8 cellular contexts compared by ENCODE assay signal in the genomic region with DNA sequence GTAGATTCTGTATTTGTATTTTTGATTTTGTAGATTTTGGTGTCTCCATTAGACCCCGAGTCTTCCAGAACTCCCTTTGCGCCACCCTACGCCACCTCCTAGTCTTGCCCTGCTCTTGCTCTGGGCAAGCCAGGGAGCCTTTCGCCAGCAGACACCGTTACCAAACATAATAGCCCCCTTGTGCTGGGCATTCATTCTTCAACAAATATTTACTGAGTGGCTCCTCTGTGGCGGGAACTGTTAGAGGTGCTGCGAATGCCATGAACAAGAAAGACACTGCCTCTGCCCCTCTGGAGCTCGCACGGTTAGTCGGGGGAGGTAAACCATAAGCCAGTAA. TPM values are rescaled to one million over a fixed set of nuclear protein-coding genes. Genes with fewer than 3 reads are reported as not detected.
DNase-seq lines count a peak whose midpoint lies in the region; ATAC-seq and TF ChIP-seq lines count a peak whose summit lies in the region.

No MANE protein-coding gene starts in this region.

- H3K4me3 Mint-ChIP-seq in naive thymus-derived CD4-positive, alpha-beta T cell: peak overlapping the region; percentile 86 to 92 (median 89)

- DNase-seq in NCI-H526 (lab: John Stamatoyannopoulos, UW) (peak; percentile 71 to 75), colonic mucosa (peak; percentile 44), iPS-NIHi7 (ENCODE audit: extremely low spot score) (no peak), KBM-7 (no peak), GM19238 (ENCODE audit: insufficient read length, low spot score) (no peak)
- peak in 1 of 9 donors; percentile 4 for DNase-seq in naive thymus-derived CD4-positive, alpha-beta T cell

- in situ Hi-C loops in KBM-7 (cut with MboI; ENCODE audit: low pct_unique_long_range_greater_than_20kb, low sequenced_read_pairs): no loop called here

- H3K4me1 Mint-ChIP-seq in naive thymus-derived CD4-positive, alpha-beta T cell: peaks cover 8 to 21% (median 16%) of the 10 kb centered on the region in 7 donors

- ATAC-seq in GM19351 (IDR thresholded peaks at IDR 0.05; ENCODE audit: unreplicated experiment): peak; percentile 1
- ATAC-seq in naive thymus-derived CD4-positive, alpha-beta T cell: no peak
- no peak for ATAC-seq in HG03378 (IDR thresholded peaks at IDR 0.05; ENCODE audit: unreplicated experiment)

- H3K4me1 ChIP-seq in colonic mucosa: no peaks in the 10 kb centered on the region
- peaks cover 0 to 3% of the 10 kb centered on the region in 2 donors for H3K4me1 ChIP-seq in naive thymus-derived CD4-positive, alpha-beta T cell (ENCODE audit: control insufficient read depth in 2 of 2, insufficient read depth in 2 of 2, low read length in 2 of 2)

- H3K27me3 Mint-ChIP-seq in naive thymus-derived CD4-positive, alpha-beta T cell: peaks cover 0 to 39% (median 6%) of the 10 kb centered on the region in 5 donors

- peak overlapping the region; percentile 37 to 41 for H3K9ac ChIP-seq in colonic mucosa (ENCODE audit: low read depth in 2 of 2, low read length in 2 of 2)

- H3K27ac Mint-ChIP-seq in naive thymus-derived CD4-positive, alpha-beta T cell: peak overlapping the region in 5 of 9 donors; percentile 25 to 82 (median 71)

- POLR2A ChIA-PET in naive thymus-derived CD4-positive, alpha-beta T cell (lab: Charles Lee): no interaction called here

- H3K4me3 ChIP-seq in colonic mucosa: peak overlapping the region; percentile 94
- H3K4me3 ChIP-seq in naive thymus-derived CD4-positive, alpha-beta T cell (ENCODE audit: low read length): peak overlapping the region; percentile 67

- no peaks in the 10 kb centered on the region for H3K9me3 Mint-ChIP-seq in naive thymus-derived CD4-positive, alpha-beta T cell

- no peaks in the 10 kb centered on the region for H3K36me3 ChIP-seq in colonic mucosa
- no peaks in the 10 kb centered on the region for H3K36me3 ChIP-seq in naive thymus-derived CD4-positive, alpha-beta T cell (ENCODE audit: control insufficient read depth in 2 of 3, insufficient read depth in 3 of 3, low read length in 3 of 3)

- no peaks in the 10 kb centered on the region for H3K9me3 ChIP-seq in colonic mucosa
- H3K9me3 ChIP-seq in naive thymus-derived CD4-positive, alpha-beta T cell (ENCODE audit: control insufficient read depth in 2 of 3, low read length in 3 of 3): no peaks in the 10 kb centered on the region

- H3K27me3 ChIP-seq in colonic mucosa: no peaks in the 10 kb centered on the region
- no peaks in the 10 kb centered on the region for H3K27me3 ChIP-seq in naive thymus-derived CD4-positive, alpha-beta T cell (ENCODE audit: control insufficient read depth in 2 of 2, insufficient read depth in 2 of 2, low read length in 2 of 2)

- intact Hi-C loops in colonic mucosa (cut with DNase I): no loop called here
- intact Hi-C loops in naive thymus-derived CD4-positive, alpha-beta T cell (cut with micrococcal nuclease): loop anchor here in 1 of 2 donors (5.0 kb wide), 1 partner anchor 1359 kb away; the partner anchor contains the start of gene LONP2

- H3K27ac ChIP-seq in colonic mucosa: peak overlapping the region; percentile 54
- H3K27ac ChIP-seq in naive thymus-derived CD4-positive, alpha-beta T cell (ENCODE audit: low read depth, low read length): no peak overlapping the region

- CTCF ChIA-PET in naive thymus-derived CD4-positive, alpha-beta T cell (lab: Charles Lee): no interaction called here

- no peaks in the 10 kb centered on the region for H3K36me3 Mint-ChIP-seq in naive thymus-derived CD4-positive, alpha-beta T cell

- no peak for TF ChIP-seq CTCF in colonic mucosa (IDR thresholded peaks at IDR 0.05)

RNA-seq across cellular contexts. Expression of gene GPT2, which starts 0.8 kb away (rescaled TPM):
- total RNA-seq in colonic mucosa: 10 to 100 TPM; 28.8 to 45.3 TPM
- total RNA-seq in naive thymus-derived CD4-positive, alpha-beta T cell: 1 to 10 TPM in 2 of 5 experiments, under 1 TPM in 3; 0.40 to 7.7 (median 0.73) TPM
- under 1 TPM; 0.40 to 0.64 TPM for polyA plus RNA-seq in naive thymus-derived CD4-positive, alpha-beta T cell

RNA-seq across cellular contexts. Expression of gene C16orf87, which starts 52.3 kb away (rescaled TPM):
- total RNA-seq in colonic mucosa: 1 to 10 TPM; 4.8 to 6.7 TPM
- 10 to 100 TPM in 3 of 5 experiments, 1 to 10 TPM in 2; 5.6 to 14.0 (median 12.7) TPM for total RNA-seq in naive thymus-derived CD4-positive, alpha-beta T cell
- 1 to 10 TPM; 5.3 to 8.8 TPM for polyA plus RNA-seq in naive thymus-derived CD4-positive, alpha-beta T cell

Comparison
In these comparisons a context has a peak if more than half of its experiments do, and no peak if none do; other contexts are left out.
1. DNase-seq: peak in NCI-H526 (2 of 2) and colonic mucosa (single experiment); none in iPS-NIHi7 (single experiment), KBM-7 (single experiment) and GM19238 (single experiment).